Comparison of ENCODE assay signal across 27 cellular contexts in genomic region chr5:134637106-134637721, GRCh38. TPM values are rescaled to one million over a fixed set of nuclear protein-coding genes. Genes with fewer than 3 reads are reported as not detected.
DNase-seq lines count a peak whose midpoint lies in the region; ATAC-seq and TF ChIP-seq lines count a peak whose summit lies in the region.
"Had no signal": no experiment of that assay in that cellular context is flagged by ENCODE, and none has a peak within 500 bp of the region (broad histone marks: within the 10 kb centered on the region; RNA-seq: fewer than 3 reads in every experiment).

No MANE protein-coding gene starts in this region.

- H3K4me2 ChIP-seq in GM23338: no peak overlapping the region
- H3K4me2 ChIP-seq: neural progenitor cell, smooth muscle cell had no signal

- TF ChIP-seq CTCF in GM23338 (conservative IDR thresholded peaks at IDR 0.05; ENCODE audit: low read depth in 2 of 2): no peak
- TF ChIP-seq CTCF in RWPE1 (conservative IDR thresholded peaks at IDR 0.05; ENCODE audit: low read depth): no peak
- no peak for TF ChIP-seq CTCF in body of pancreas (IDR thresholded peaks at IDR 0.05)

- H3K9me3 ChIP-seq in effector memory CD4-positive, alpha-beta T cell (ENCODE audit: control insufficient read depth, low read length): no peaks in the 10 kb centered on the region
- no peaks in the 10 kb centered on the region for H3K9me3 ChIP-seq in body of pancreas
- H3K9me3 ChIP-seq: heart right ventricle, tibial artery had no signal

- H3K4me1 Mint-ChIP-seq in GM23338: peaks cover 5% of the 10 kb centered on the region; the same call in 1 of the 3 replicates
- H3K4me1 Mint-ChIP-seq: neural progenitor cell had no signal

- H3F3A ChIP-seq in GM23338 (replicated peaks; ENCODE audit: low read depth): peaks cover 7% of the 10 kb centered on the region; the same call in 1 of the 2 replicates

- 69 to 75% methylated on average over 10 of the region's 10 CpGs for WGBS in body of pancreas, 2 donors

- H3K9me2 ChIP-seq in GM23338 (ENCODE audit: insufficient read depth): no peaks in the 10 kb centered on the region

- POLR2A ChIA-PET in RWPE1 (lab: Yijun Ruan, JAX; ENCODE audit: low non-redundant PET): no interaction called here

- no peak overlapping the region for H3K4me3 ChIP-seq in GM23338
- H3K4me3 ChIP-seq in effector memory CD4-positive, alpha-beta T cell (ENCODE audit: insufficient read depth, low read depth, low read length, poor library complexity, severe bottlenecking): no peak overlapping the region
- H3K4me3 ChIP-seq in H7 (ENCODE audit: insufficient read depth, low read depth, low read length): no peak overlapping the region
- no peak overlapping the region for H3K4me3 ChIP-seq in body of pancreas
- H3K4me3 ChIP-seq: cardiac muscle cell, heart right ventricle, neural progenitor cell, smooth muscle cell, tibial artery had no signal

- H3K4me1 ChIP-seq in GM23338 (ENCODE audit: insufficient read depth): no peaks in the 10 kb centered on the region; the same call in 1 of the 2 replicates
- H3K4me1 ChIP-seq in effector memory CD4-positive, alpha-beta T cell (ENCODE audit: control insufficient read depth, insufficient read depth, low read length, poor library complexity, severe bottlenecking): no peaks in the 10 kb centered on the region
- peaks cover 36% of the 10 kb centered on the region for H3K4me1 ChIP-seq in body of pancreas
- H3K4me1 ChIP-seq: neural progenitor cell had no signal

- H3K27me3 ChIP-seq in GM23338 (ENCODE audit: insufficient read depth) (no peaks in the 10 kb centered on the region), H7 (ENCODE audit: control insufficient read depth, insufficient read depth, low read length) (no peaks in the 10 kb centered on the region), body of pancreas (no peaks in the 10 kb centered on the region)
- no peaks in the 10 kb centered on the region for H3K27me3 ChIP-seq in effector memory CD4-positive, alpha-beta T cell (replicated peaks; ENCODE audit: control insufficient read depth, insufficient read depth, low read length, poor library complexity, severe bottlenecking)
- H3K27me3 ChIP-seq: cardiac muscle cell, heart right ventricle, neural progenitor cell, tibial artery had no signal

- H3K79me2 ChIP-seq in GM23338 (replicated peaks; ENCODE audit: insufficient read depth): no peaks in the 10 kb centered on the region

- no peak overlapping the region for H3K27ac Mint-ChIP-seq in GM23338
- H3K27ac Mint-ChIP-seq: activated B cell treated with CpG ODN at 0.5 μM for 24 hours; activated CD4-positive, alpha-beta memory T cell treated with anti-CD3 and anti-CD28 coated beads, Interleukin-2, amount 10 ng/mL, durations not matched to agents 7 days and 5 days; B cell; neural progenitor cell had no signal

- intact Hi-C loops in body of pancreas (cut with DNase I): no loop called here

- no peak overlapping the region for H3K4me3 Mint-ChIP-seq in GM23338
- H3K4me3 Mint-ChIP-seq: activated B cell treated with CpG ODN at 0.5 μM for 24 hours; activated CD4-positive, alpha-beta memory T cell treated with anti-CD3 and anti-CD28 coated beads, Interleukin-2, amount 10 ng/mL, durations not matched to agents 7 days and 5 days; B cell; neural progenitor cell had no signal

- H4K20me1 ChIP-seq in GM23338 (replicated peaks; ENCODE audit: insufficient read depth): no peaks in the 10 kb centered on the region

- H2AFZ ChIP-seq in GM23338: peak overlapping the region; percentile 80
- H2AFZ ChIP-seq: neural progenitor cell had no signal

- CTCF ChIA-PET in RWPE1 (lab: Yijun Ruan, JAX): no interaction called here

- H3K27me3 Mint-ChIP-seq in GM23338 (ENCODE audit: insufficient read depth, low read depth, poor library complexity): peaks cover 11% of the 10 kb centered on the region
- H3K27me3 Mint-ChIP-seq: activated B cell treated with CpG ODN at 0.5 μM for 24 hours; activated CD4-positive, alpha-beta memory T cell treated with anti-CD3 and anti-CD28 coated beads, Interleukin-2, amount 10 ng/mL, durations not matched to agents 7 days and 5 days; B cell had no signal

- H3K9me3 Mint-ChIP-seq in GM23338: no peaks in the 10 kb centered on the region
- H3K9me3 Mint-ChIP-seq: activated B cell treated with CpG ODN at 0.5 μM for 24 hours; activated CD4-positive, alpha-beta memory T cell treated with anti-CD3 and anti-CD28 coated beads, Interleukin-2, amount 10 ng/mL, durations not matched to agents 7 days and 5 days; neural progenitor cell had no signal

- H3K27ac ChIP-seq in GM23338 (ENCODE audit: low read depth) (no peak overlapping the region), RWPE1 (no peak overlapping the region), body of pancreas (peak overlapping the region in 2 of 4 donors; percentile 34 to 73)
- H3K27ac ChIP-seq in effector memory CD4-positive, alpha-beta T cell (ENCODE audit: insufficient read depth, low read length, poor library complexity, severe bottlenecking): no peak overlapping the region
- H3K27ac ChIP-seq: cardiac muscle cell, heart right ventricle, neural progenitor cell, tibial artery had no signal

- no peak for ATAC-seq in GM23338
- ATAC-seq in body of pancreas: no peak
- ATAC-seq: heart right ventricle, left ventricle myocardium superior had no signal

- H3K36me3 Mint-ChIP-seq in GM23338 (ENCODE audit: low read depth): no peaks in the 10 kb centered on the region
- H3K36me3 Mint-ChIP-seq: neural progenitor cell had no signal

- no peak for TF ChIP-seq POLR2A in body of pancreas (IDR thresholded peaks at IDR 0.05)

- DNase-seq in GM23338 (ENCODE audit: low spot score) (no peak), RWPE1 (ENCODE audit: low spot score) (peak; percentile 42), islet precursor cell (peak; percentile 84), renal cortical epithelial cell (ENCODE audit: low read depth) (peak; percentile 47), H7 (no peak), body of pancreas (no peak), midbrain (lab: John Stamatoyannopoulos, UW) (no peak)
- no peak for DNase-seq in effector memory CD4-positive, alpha-beta T cell
- DNase-seq: activated B cell treated with CpG ODN at 0.5 μM for 24 hours; activated CD4-positive, alpha-beta memory T cell treated with anti-CD3 and anti-CD28 coated beads, Interleukin-2, amount 10 ng/mL, durations not matched to agents 7 days and 5 days; activated naive CD4-positive, alpha-beta T cell treated with Interleukin-2 at 50 U/mL for 16 hours; activated T-cell treated with anti-CD3 and anti-CD28 coated beads, Interleukin-2, amount 50 U/mL, for 1 hour; amniotic stem cell; cortex of kidney; heart right ventricle; left ventricle myocardium superior; NCI-H1436 treated with DMSO at 0.1 percent for 48 hours; NCI-H2171; NCI-H524; RPMI8226; stimulated activated CD4-positive, alpha-beta T cell treated with anti-CD3 and anti-CD28 coated beads, Interleukin-4, amount 100 ng/mL, for 1 hour; stimulated activated naive CD4-positive, alpha-beta T cell treated with Interleukin-2 at 50 U/mL for 16 hours; tibial artery had no signal

- no peaks in the 10 kb centered on the region for H3K36me3 ChIP-seq in GM23338 (ENCODE audit: insufficient read depth)
- no peaks in the 10 kb centered on the region for H3K36me3 ChIP-seq in effector memory CD4-positive, alpha-beta T cell (ENCODE audit: control insufficient read depth, insufficient read depth, low read length)
- H3K36me3 ChIP-seq in H7 (replicated peaks; ENCODE audit: control insufficient read depth, insufficient read depth, low read length): no peaks in the 10 kb centered on the region
- no peaks in the 10 kb centered on the region for H3K36me3 ChIP-seq in body of pancreas (replicated peaks in 1 of 2; ENCODE audit: insufficient read depth in 1 of 2, low read depth in 2 of 2)
- H3K36me3 ChIP-seq: cardiac muscle cell, heart right ventricle, neural progenitor cell, tibial artery had no signal

TF ChIP-seq in GM23338, 12 proteins besides CTCF, POLR2A, EP300 and RAD21:
- TF ChIP-seq ZNF114 (CRISPR knock-in tag; IDR thresholded peaks at IDR 0.05) (no peak), ZNF331 (CRISPR knock-in tag; IDR thresholded peaks at IDR 0.05; ENCODE audit: low read depth) (no peak)

RNA-seq across cellular contexts. Expression of gene SAR1B, which starts 4.6 kb away (rescaled TPM):
- 11.9 and 30.3 TPM in 2 replicates for total RNA-seq in GM23338 (2014; rRNA removed; shearing (Covaris generic))
- polyA plus RNA-seq in GM23338 (2016; fragmentation: Nextera tagmentation; extraction: Ambion mirVana): 26.1 and 26.8 TPM in 2 replicates
- total RNA-seq in renal cortical epithelial cell: 55.9 and 104 TPM in 2 replicates
- total RNA-seq in H7 (2014; rRNA removed; shearing (Covaris generic)): 12.6 and 22.9 TPM in 2 replicates
- total RNA-seq in body of pancreas: 10 to 100 TPM; 28.3 to 35.9 TPM

RNA-seq across cellular contexts. Expression of gene SEC24A, which starts 11.4 kb away (rescaled TPM):
- 36.5 and 37.4 TPM in 2 replicates for total RNA-seq in GM23338 (2014; rRNA removed; shearing (Covaris generic))
- 8.1 and 9.0 TPM in 2 replicates for polyA plus RNA-seq in GM23338 (2016; fragmentation: Nextera tagmentation; extraction: Ambion mirVana)
- total RNA-seq in renal cortical epithelial cell: 25.7 and 47.5 TPM in 2 replicates
- total RNA-seq in H7 (2014; rRNA removed; shearing (Covaris generic)): 19.7 and 27.2 TPM in 2 replicates
- 10 to 100 TPM; 10.2 to 12.2 TPM for total RNA-seq in body of pancreas

Comparison
In these comparisons a context has a peak if more than half of its experiments do, and no peak if none do; other contexts are left out.
1. DNase-seq: peak in RWPE1 (single experiment), islet precursor cell (single experiment) and renal cortical epithelial cell (single experiment); none in GM23338 (single experiment), effector memory CD4-positive, alpha-beta T cell (0 of 3), H7 (single experiment), body of pancreas (0 of 4) and midbrain (single experiment).